27 cellular contexts compared by ENCODE assay signal in the genomic region with DNA sequence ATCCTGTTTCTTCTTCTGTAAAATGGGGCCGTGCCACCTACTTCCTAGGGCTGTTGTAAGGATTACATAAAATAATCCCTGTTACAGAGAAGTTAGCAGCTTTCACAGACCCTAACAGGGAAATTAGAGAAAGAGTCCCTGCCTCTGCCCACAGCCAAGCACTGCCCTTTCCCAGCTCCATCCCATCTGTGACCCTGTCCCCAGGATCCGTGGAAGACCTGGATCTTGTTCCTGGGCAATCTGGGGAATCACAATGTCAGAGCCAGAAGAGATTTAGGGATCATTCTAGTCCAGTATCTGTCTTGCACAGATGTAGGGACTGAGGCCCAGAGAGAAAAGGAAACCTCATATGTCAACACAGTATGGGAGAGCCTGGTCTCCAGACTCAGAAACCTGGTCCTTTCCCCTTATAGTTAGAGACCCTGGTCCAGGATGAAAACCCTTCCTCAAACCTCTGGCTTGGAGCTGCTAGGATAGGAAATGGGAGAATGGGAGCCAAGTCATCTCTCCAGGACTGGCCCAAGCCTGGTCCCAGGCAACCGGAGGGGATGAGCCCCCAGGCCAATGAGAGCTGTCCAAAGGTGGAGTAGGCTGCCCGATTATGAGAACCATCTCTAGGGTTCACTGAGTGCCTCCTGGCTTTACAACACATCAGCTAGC. TPM values are rescaled to one million over a fixed set of nuclear protein-coding genes. Genes with fewer than 3 reads are reported as not detected.
"Had no signal": no experiment of that assay in that cellular context is flagged by ENCODE, and none has a peak within 500 bp of the region (broad histone marks: within the 10 kb centered on the region; RNA-seq: fewer than 3 reads in every experiment).

No MANE protein-coding gene starts in this region.

- H3K36me3 Mint-ChIP-seq: memory B cell had no signal

- H3K4me3 Mint-ChIP-seq: activated CD4-positive, alpha-beta T cell treated with anti-CD3 and anti-CD28 coated beads for 36 hours; activated naive CD4-positive, alpha-beta T cell treated with anti-CD3 and anti-CD28 coated beads for 36 hours; activated T-cell treated with anti-CD3 and anti-CD28 coated beads, Interleukin-2, amount 50 U/mL, for 72 hours; dendritic cell treated with granulocyte-macrophage colony-stimulating factor and Interleukin-4, amounts not matched to agents 40 ng/mL and 50 ng/mL, for 4 days; memory B cell; nephron progenitor cell; stimulated activated naive B cell treated with anti-CD40 and anti-IgM and Interleukin-4, amounts not matched to agents 10 μg/mL and 1 μg/mL and 100 μg/mL, for 72 hours had no signal

- H3K4me3 ChIP-seq: cardiac muscle cell, mucosa of descending colon, testis had no signal

- H3K9me3 ChIP-seq: mucosa of descending colon, testis had no signal

- DNase-seq: activated CD4-positive, alpha-beta T cell treated with anti-CD3 and anti-CD28 coated beads for 36 hours; activated CD4-positive, alpha-beta T cell treated with anti-CD3 and anti-CD28 coated beads, Interleukin-2, amount 50 U/mL, for 48 hours; activated effector memory CD4-positive, alpha-beta T cell treated with Interleukin-2 at 50 U/mL for 16 hours; activated naive CD4-positive, alpha-beta T cell treated with anti-CD3 and anti-CD28 coated beads for 36 hours; activated T-cell treated with anti-CD3 and anti-CD28 coated beads, Interleukin-2, amount 50 U/mL, for 72 hours; effector CD4-positive, alpha-beta T cell; foreskin fibroblast; islet precursor cell; left cardiac atrium; mucosa of descending colon; nephron progenitor cell; occipital lobe; retina; stimulated activated CD4-positive, alpha-beta T cell treated with anti-CD3 and anti-CD28 coated beads, Interleukin-2, amount 100 ng/mL, for 48 hours; stimulated activated CD8-positive, alpha-beta memory T cell treated with anti-CD3 and anti-CD28 coated beads, Interleukin-4, amount 100 ng/mL, for 48 hours; stimulated activated naive B cell treated with anti-CD40 and anti-IgM and Interleukin-4, amounts not matched to agents 10 μg/mL and 1 μg/mL and 100 μg/mL, for 72 hours; T-helper 9 cell; testis; trophoblast cell had no signal

- H3K27ac Mint-ChIP-seq: activated CD4-positive, alpha-beta T cell treated with anti-CD3 and anti-CD28 coated beads for 36 hours; activated naive CD4-positive, alpha-beta T cell treated with anti-CD3 and anti-CD28 coated beads for 36 hours; activated T-cell treated with anti-CD3 and anti-CD28 coated beads, Interleukin-2, amount 50 U/mL, for 72 hours; dendritic cell treated with granulocyte-macrophage colony-stimulating factor and Interleukin-4, amounts not matched to agents 40 ng/mL and 50 ng/mL, for 4 days; memory B cell; nephron progenitor cell; stimulated activated naive B cell treated with anti-CD40 and anti-IgM and Interleukin-4, amounts not matched to agents 10 μg/mL and 1 μg/mL and 100 μg/mL, for 72 hours had no signal

- H3K9me3 Mint-ChIP-seq: activated naive CD4-positive, alpha-beta T cell treated with anti-CD3 and anti-CD28 coated beads for 36 hours; activated T-cell treated with anti-CD3 and anti-CD28 coated beads, Interleukin-2, amount 50 U/mL, for 72 hours; dendritic cell treated with granulocyte-macrophage colony-stimulating factor and Interleukin-4, amounts not matched to agents 40 ng/mL and 50 ng/mL, for 4 days; memory B cell; stimulated activated naive B cell treated with anti-CD40 and anti-IgM and Interleukin-4, amounts not matched to agents 10 μg/mL and 1 μg/mL and 100 μg/mL, for 72 hours had no signal

- ATAC-seq: activated CD4-positive, alpha-beta T cell treated with anti-CD3 and anti-CD28 coated beads for 36 hours; activated T-cell treated with anti-CD3 and anti-CD28 coated beads, Interleukin-2, amount 50 U/mL, for 72 hours; left cardiac atrium; mucosa of descending colon; stimulated activated naive B cell treated with anti-CD40 and anti-IgM and Interleukin-4, amounts not matched to agents 10 μg/mL and 1 μg/mL and 100 μg/mL, for 72 hours had no signal

- H3K27ac ChIP-seq: cardiac muscle cell, testis had no signal

- H3K36me3 ChIP-seq: cardiac muscle cell had no signal

RNA-seq across cellular contexts. Expression of gene LHX6, which starts 12.5 kb away (rescaled TPM):
- total RNA-seq: fibroblast of lung; T-helper 1 cell treated with Interleukin-12 subunit alpha and Interleukin-12 subunit beta and Interleukin-4 antibody, amounts not matched to agents 30 ng/mL and 1 ng/mL, for 36 hours had no signal
- polyA plus RNA-seq: cardiac muscle cell had no signal

RNA-seq across cellular contexts. Expression of gene MORN5, which starts 56.6 kb away (rescaled TPM):
- total RNA-seq: activated CD4-positive, alpha-beta T cell treated with anti-CD3 and anti-CD28 coated beads for 36 hours; activated naive CD4-positive, alpha-beta T cell treated with anti-CD3 and anti-CD28 coated beads for 36 hours; activated T-cell treated with anti-CD3 and anti-CD28 coated beads, Interleukin-2, amount 50 U/mL, for 72 hours; cardiac muscle cell; epithelial cell of proximal tubule; glomerular endothelial cell; left cardiac atrium; lower leg skin; T-helper 1 cell treated with Interleukin-12 subunit alpha and Interleukin-12 subunit beta and Interleukin-4 antibody, amounts not matched to agents 30 ng/mL and 1 ng/mL, for 36 hours had no signal
- polyA plus RNA-seq: cardiac muscle cell, fibroblast of lung had no signal
